23 cellular contexts compared by ENCODE assay signal in genomic region chr2:170828533-170828916, GRCh38. TPM values are rescaled to one million over a fixed set of nuclear protein-coding genes. Genes with fewer than 3 reads are reported as not detected.
DNase-seq lines count a peak whose midpoint lies in the region; ATAC-seq, FAIRE-seq and TF ChIP-seq lines count a peak whose summit lies in the region.
"Had no signal": no experiment of that assay in that cellular context is flagged by ENCODE, and none has a peak within 500 bp of the region (broad histone marks: within the 10 kb centered on the region; RNA-seq: fewer than 3 reads in every experiment).

No MANE protein-coding gene starts in this region.

- no peak overlapping the region for H3K4me3 Mint-ChIP-seq in WTC11
- H3K4me3 Mint-ChIP-seq: CD4-positive, alpha-beta memory T cell; HFFc6 had no signal

- H3K36me3 Mint-ChIP-seq in WTC11 = no peaks in the 10 kb centered on the region
- H3K36me3 Mint-ChIP-seq: CD4-positive, alpha-beta memory T cell had no signal

- H3K9me3 Mint-ChIP-seq in WTC11 = no peaks in the 10 kb centered on the region
- H3K9me3 Mint-ChIP-seq: HFFc6 had no signal

- POLR2A ChIA-PET in WTC11 (lab: Charles Lee) = no interaction called here

- no peaks in the 10 kb centered on the region for H3K79me2 ChIP-seq in parathyroid adenoma

- no peak overlapping the region for H2AFZ ChIP-seq in parathyroid adenoma

- no peak overlapping the region for H3K4me3 ChIP-seq in coronary artery
- no peak overlapping the region for H3K4me3 ChIP-seq in parathyroid adenoma (ENCODE audit: low read depth, low read length)

- no peaks in the 10 kb centered on the region for H3K27me3 ChIP-seq in parathyroid adenoma (ENCODE audit: control insufficient read depth, insufficient read depth, low read length)

- ATAC-seq in WTC11 (no peak), GM18519 (IDR thresholded peaks at IDR 0.05; ENCODE audit: low FRiP score, unreplicated experiment) (no peak), HG03095 (IDR thresholded peaks at IDR 0.05; ENCODE audit: unreplicated experiment) (no peak)
- ATAC-seq in stimulated activated naive CD8-positive, alpha-beta T cell treated with anti-CD3 and anti-CD28 coated beads, Interleukin-15, Interleukin-2, amounts not matched to agents 100 U/mL and 50 U/mL, for 24 hours = no peak
- ATAC-seq: HCT116 had no signal

- TF ChIP-seq CTCF in WTC11 (IDR thresholded peaks at IDR 0.05) (no peak), coronary artery (IDR thresholded peaks at IDR 0.05) (no peak), parathyroid adenoma (IDR thresholded peaks at IDR 0.05) (no peak)

- CTCF ChIA-PET in WTC11 (lab: Charles Lee) = no interaction called here

- no peak overlapping the region for H3K9ac ChIP-seq in parathyroid adenoma

- H3K4me1 ChIP-seq in parathyroid adenoma = peaks cover 14% of the 10 kb centered on the region

- DNase-seq in WTC11 (ENCODE audit: low spot score) (no peak), coronary artery (ENCODE audit: low spot score) (peak; percentile 29), urothelium cell line (ENCODE audit: low spot score) (no peak), NCI-H446 (lab: John Stamatoyannopoulos, UW) (no peak)
- DNase-seq in stimulated activated naive CD8-positive, alpha-beta T cell treated with anti-CD3 and anti-CD28 coated beads, Interleukin-15, Interleukin-2, amounts not matched to agents 100 U/mL and 50 U/mL, for 24 hours = no peak
- DNase-seq: C1 segment of cervical spinal cord; Calu3; CD4-positive, alpha-beta memory T cell; COR-L47; DMS53; DMS79 treated with DMSO at 0.1 percent for 48 hours; GF-D8; GOT3; H7; HFFc6 had no signal

- no peak overlapping the region for H3K27ac Mint-ChIP-seq in WTC11
- H3K27ac Mint-ChIP-seq: CD4-positive, alpha-beta memory T cell; HFFc6 had no signal

- H3K36me3 ChIP-seq in parathyroid adenoma (ENCODE audit: control insufficient read depth, insufficient read depth, low read length) = no peaks in the 10 kb centered on the region

- H3K27ac ChIP-seq in coronary artery = no peak overlapping the region
- H3K27ac ChIP-seq in parathyroid adenoma = peak overlapping the region; percentile 36

- no peak overlapping the region for H3K4me2 ChIP-seq in parathyroid adenoma (ENCODE audit: low read length)

- peaks cover 63% of the 10 kb centered on the region for H3K27me3 Mint-ChIP-seq in WTC11 (ENCODE audit: low read depth)

- no peaks in the 10 kb centered on the region for H3K9me3 ChIP-seq in parathyroid adenoma (ENCODE audit: control insufficient read depth, low read length)

- peaks cover 9% of the 10 kb centered on the region for H3K4me1 Mint-ChIP-seq in WTC11

- FAIRE-seq in urothelium cell line (lab: Jason Lieb, UNC) = peak; percentile 66
- FAIRE-seq: GM12891, GM18507 had no signal

TF ChIP-seq in WTC11, 78 proteins besides CTCF, POLR2A, EP300 and RAD21:
- TF ChIP-seq SOX15 (CRISPR knock-in tag; IDR thresholded peaks at IDR 0.05) (no peak), SMAD4 (CRISPR knock-in tag; IDR thresholded peaks at IDR 0.05) (no peak), ZNF263 (CRISPR knock-in tag; IDR thresholded peaks at IDR 0.05; ENCODE audit: low read depth) (peak; percentile 70), NR2C2 (CRISPR knock-in tag; IDR thresholded peaks at IDR 0.05) (no peak)
TF ChIP-seq in WTC11: peak in this region for 1.

RNA-seq across cellular contexts. Expression of gene GAD1, which starts 11.8 kb away (rescaled TPM):
- 2.5 to 3.6 TPM (median 2.6 TPM) in 3 replicates for total RNA-seq in WTC11 (2021)
- total RNA-seq: CD4-positive, alpha-beta memory T cell had no signal

RNA-seq across cellular contexts. Expression of gene ERICH2, which starts 58.3 kb away (rescaled TPM):
- total RNA-seq in WTC11 (2021) = 1.1 to 1.6 TPM (median 1.1 TPM) in 3 replicates
- total RNA-seq: A673; CD4-positive, alpha-beta memory T cell; Daoy; H7; HFFc6 had no signal
